1 cellular context compared by ENCODE assay signal in genomic region chr14:72892103-72892878, GRCh38.
TF ChIP-seq lines count a peak whose summit lies in the region.

No MANE protein-coding gene starts in this region.

TF ChIP-seq in HEK293, 187 proteins besides CTCF, POLR2A, EP300 and RAD21 (continued from another document):
- TF ChIP-seq PRDM10 (tag by site-specific recombination; IDR thresholded peaks at IDR 0.05) = peak; percentile 74
